Comparison of ENCODE assay signal across 29 cellular contexts in the genomic region with DNA sequence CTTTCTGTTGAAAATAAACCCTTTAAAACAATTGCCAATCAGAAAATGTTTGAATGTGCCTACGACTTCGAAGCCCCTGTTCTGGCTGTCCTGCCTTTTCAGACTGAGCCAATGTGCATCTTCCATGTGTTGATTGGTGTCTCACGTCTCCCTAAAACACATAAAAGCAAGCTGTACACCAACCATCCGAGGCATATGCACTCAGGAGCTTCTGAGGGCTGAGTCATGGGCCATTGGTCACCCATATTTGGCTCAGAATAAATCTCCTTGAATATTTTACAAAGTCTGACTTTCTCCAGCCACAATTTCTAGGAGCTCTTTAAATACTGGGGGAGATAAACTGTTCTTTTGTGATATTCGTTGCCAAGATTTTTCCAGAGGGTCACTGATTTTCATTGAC. TPM values are rescaled to one million over a fixed set of nuclear protein-coding genes. Genes with fewer than 3 reads are reported as not detected.
A peak's percentile ranks its signal among the peaks of the same experiment; 100 is the strongest.
DNase-seq lines count a peak whose midpoint lies in the region; ATAC-seq and TF ChIP-seq lines count a peak whose summit lies in the region.
"Had no signal": no experiment of that assay in that cellular context is flagged by ENCODE, and none has a peak within 500 bp of the region (broad histone marks: within the 10 kb centered on the region; RNA-seq: fewer than 3 reads in every experiment).

No MANE protein-coding gene starts in this region.

- ATAC-seq in WTC11, result no peak
- ATAC-seq in upper lobe of left lung (ENCODE audit: low FRiP score in 2 of 2), result no peak
- ATAC-seq: activated naive CD4-positive, alpha-beta T cell treated with anti-CD3 and anti-CD28 coated beads, Interleukin-2, amount 50 U/mL, for 72 hours; naive thymus-derived CD4-positive, alpha-beta T cell had no signal

- peak overlapping the region; percentile 76 for H3K27ac Mint-ChIP-seq in WTC11
- H3K27ac Mint-ChIP-seq: activated naive CD4-positive, alpha-beta T cell treated with anti-CD3 and anti-CD28 coated beads, Interleukin-2, amount 50 U/mL, for 72 hours; memory B cell; naive thymus-derived CD4-positive, alpha-beta T cell; stimulated activated naive CD8-positive, alpha-beta T cell treated with anti-CD3 and anti-CD28 coated beads, Interleukin-15, Interleukin-2, amounts not matched to agents 100 ng/mL and 50 ng/mL, for 24 hours; T-helper 1 cell treated with Interleukin-12 subunit alpha and Interleukin-12 subunit beta and Interleukin-4 antibody, amounts not matched to agents 30 μg/mL and 1 μg/mL, for 36 hours had no signal

- no peaks in the 10 kb centered on the region for H3K27me3 Mint-ChIP-seq in WTC11 (ENCODE audit: low read depth)
- H3K27me3 Mint-ChIP-seq: memory B cell; naive thymus-derived CD4-positive, alpha-beta T cell; stimulated activated naive CD8-positive, alpha-beta T cell treated with anti-CD3 and anti-CD28 coated beads, Interleukin-15, Interleukin-2, amounts not matched to agents 100 ng/mL and 50 ng/mL, for 24 hours had no signal

- H3K36me3 Mint-ChIP-seq in WTC11, result peaks cover 7% of the 10 kb centered on the region
- H3K36me3 Mint-ChIP-seq: activated naive CD4-positive, alpha-beta T cell treated with anti-CD3 and anti-CD28 coated beads, Interleukin-2, amount 50 U/mL, for 72 hours; memory B cell; naive thymus-derived CD4-positive, alpha-beta T cell had no signal

- no peaks in the 10 kb centered on the region for H3K36me3 ChIP-seq in upper lobe of left lung
- H3K36me3 ChIP-seq: BLaER1 treated with 17β-estradiol and CSF1 and Interleukin-3, amounts not matched to agents 10 nM and 100 nM; brain microvascular endothelial cell; esophagus muscularis mucosa; Peyer's patch; right atrium auricular region; tibial nerve had no signal

- 78 to 79% methylated on average over 5 of the region's 5 CpGs for WGBS in upper lobe of left lung, 2 donors

- CTCF ChIA-PET in WTC11 (lab: Charles Lee), result interaction anchor here (1.4 to 2.6 kb wide), 3 partner anchors 18 to 199 kb away, joined by 3 to 9 read pairs (median 9); no protein-coding TSS in a partner anchor

- POLR2A ChIA-PET in WTC11 (lab: Charles Lee), result no interaction called here

- TF ChIP-seq POLR2A in upper lobe of left lung (IDR thresholded peaks at IDR 0.05), result no peak

- no peaks in the 10 kb centered on the region for H3K9me3 ChIP-seq in upper lobe of left lung
- H3K9me3 ChIP-seq: esophagus muscularis mucosa, Peyer's patch, right atrium auricular region, tibial nerve had no signal

- H3K27ac ChIP-seq in upper lobe of left lung, result no peak overlapping the region
- H3K27ac ChIP-seq: BLaER1 treated with 17β-estradiol and CSF1 and Interleukin-3, amounts not matched to agents 10 nM and 100 nM; brain microvascular endothelial cell; esophagus muscularis mucosa; Peyer's patch; right atrium auricular region; tibial nerve had no signal

- no peaks in the 10 kb centered on the region for H3K4me1 ChIP-seq in upper lobe of left lung
- H3K4me1 ChIP-seq: esophagus muscularis mucosa, Peyer's patch, right atrium auricular region, tibial nerve had no signal

- H3K4me3 ChIP-seq in upper lobe of left lung, result no peak overlapping the region
- H3K4me3 ChIP-seq: BLaER1 treated with 17β-estradiol and CSF1 and Interleukin-3, amounts not matched to agents 10 nM and 100 nM; esophagus muscularis mucosa; Peyer's patch; right atrium auricular region; tibial nerve had no signal

- H3K4me1 Mint-ChIP-seq in WTC11, result peaks cover 33% of the 10 kb centered on the region

- peak; percentile 21 for DNase-seq in AG08395 (ENCODE audit: low spot score)
- peak; percentile 31 for DNase-seq in HCEC 1CT
- DNase-seq in WTC11 (ENCODE audit: low spot score), result no peak
- DNase-seq in hepatic stellate cell (ENCODE audit: low spot score), result peak; percentile 16
- no peak for DNase-seq in anterior cingulate cortex (lab: John Stamatoyannopoulos, UW)
- no peak for DNase-seq in T-helper 1 cell
- DNase-seq in NCI-H510A (lab: John Stamatoyannopoulos, UW), result no peak
- DNase-seq in upper lobe of left lung, result no peak
- DNase-seq: 8988T; activated CD4-positive, alpha-beta T cell treated with anti-CD3 and anti-CD28 coated beads, Interleukin-2, amount 50 U/mL, for 1 hour; brain microvascular endothelial cell; naive thymus-derived CD4-positive, alpha-beta T cell; NCI-H2081 treated with DMSO at 0.1 percent for 48 hours; NCI-H446; NK-92 treated with Interleukin-12 subunit alpha and Interleukin-12 subunit beta, amount 100 ng/mL, for 24 hours; Peyer's patch; stimulated activated CD4-positive, alpha-beta T cell treated with anti-CD3 and anti-CD28 coated beads, Interleukin-12 subunit alpha, Interleukin-12 subunit beta, amount 100 ng/mL, for 4 hours; stimulated activated CD4-positive, alpha-beta T cell treated with anti-CD3 and anti-CD28 coated beads, Interleukin-4, amount 100 ng/mL, for 4 hours had no signal

- TF ChIP-seq CTCF in WTC11 (IDR thresholded peaks at IDR 0.05), result no peak
- no peak for TF ChIP-seq CTCF in upper lobe of left lung (IDR thresholded peaks at IDR 0.05)

- no peak for TF ChIP-seq EP300 in upper lobe of left lung (IDR thresholded peaks at IDR 0.05)

- no peak overlapping the region for H3K4me3 Mint-ChIP-seq in WTC11
- H3K4me3 Mint-ChIP-seq: memory B cell; naive thymus-derived CD4-positive, alpha-beta T cell; stimulated activated naive CD8-positive, alpha-beta T cell treated with anti-CD3 and anti-CD28 coated beads, Interleukin-15, Interleukin-2, amounts not matched to agents 100 ng/mL and 50 ng/mL, for 24 hours; T-helper 1 cell treated with Interleukin-12 subunit alpha and Interleukin-12 subunit beta and Interleukin-4 antibody, amounts not matched to agents 30 μg/mL and 1 μg/mL, for 36 hours had no signal

- H3K9me3 Mint-ChIP-seq in WTC11, result peaks cover 16% of the 10 kb centered on the region
- H3K9me3 Mint-ChIP-seq: activated naive CD4-positive, alpha-beta T cell treated with anti-CD3 and anti-CD28 coated beads, Interleukin-2, amount 50 U/mL, for 72 hours; memory B cell; stimulated activated naive CD8-positive, alpha-beta T cell treated with anti-CD3 and anti-CD28 coated beads, Interleukin-15, Interleukin-2, amounts not matched to agents 100 ng/mL and 50 ng/mL, for 24 hours; T-helper 1 cell treated with Interleukin-12 subunit alpha and Interleukin-12 subunit beta and Interleukin-4 antibody, amounts not matched to agents 30 μg/mL and 1 μg/mL, for 36 hours had no signal

- H3K27me3 ChIP-seq in upper lobe of left lung, result no peaks in the 10 kb centered on the region
- H3K27me3 ChIP-seq: BLaER1 treated with 17β-estradiol and CSF1 and Interleukin-3, amounts not matched to agents 10 nM and 100 nM; brain microvascular endothelial cell; esophagus muscularis mucosa; Peyer's patch; right atrium auricular region; tibial nerve had no signal

TF ChIP-seq in WTC11, 78 proteins besides CTCF, POLR2A, EP300 and RAD21:
- TF ChIP-seq MXD4 (CRISPR knock-in tag; IDR thresholded peaks at IDR 0.05; ENCODE audit: borderline replicate concordance), result no peak
- TF ChIP-seq, protein P1, sequence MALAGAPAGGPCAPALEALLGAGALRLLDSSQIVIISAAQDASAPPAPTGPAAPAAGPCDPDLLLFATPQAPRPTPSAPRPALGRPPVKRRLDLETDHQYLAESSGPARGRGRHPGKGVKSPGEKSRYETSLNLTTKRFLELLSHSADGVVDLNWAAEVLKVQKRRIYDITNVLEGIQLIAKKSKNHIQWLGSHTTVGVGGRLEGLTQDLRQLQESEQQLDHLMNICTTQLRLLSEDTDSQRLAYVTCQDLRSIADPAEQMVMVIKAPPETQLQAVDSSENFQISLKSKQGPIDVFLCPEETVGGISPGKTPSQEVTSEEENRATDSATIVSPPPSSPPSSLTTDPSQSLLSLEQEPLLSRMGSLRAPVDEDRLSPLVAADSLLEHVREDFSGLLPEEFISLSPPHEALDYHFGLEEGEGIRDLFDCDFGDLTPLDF (CRISPR knock-in tag; IDR thresholded peaks at IDR 0.05), result no peak
- no peak for TF ChIP-seq ESRRA (CRISPR knock-in tag; IDR thresholded peaks at IDR 0.05; ENCODE audit: borderline replicate concordance)

RNA-seq across cellular contexts. Expression of a gene that starts 53.9 kb away (rescaled TPM):
- total RNA-seq in WTC11 (2021) (not detected in 3 replicates), upper lobe of left lung (not detected)
- total RNA-seq: activated naive CD4-positive, alpha-beta T cell treated with anti-CD3 and anti-CD28 coated beads, Interleukin-2, amount 50 U/mL, for 72 hours; esophagus muscularis mucosa; G401; naive thymus-derived CD4-positive, alpha-beta T cell; omental fat pad; Peyer's patch; right atrium auricular region; SK-MEL-5; tibial nerve had no signal

Comparison
In these comparisons a context has a peak if more than half of its experiments do, and no peak if none do; other contexts are left out.
1. DNase-seq: peak in AG08395 (single experiment), HCEC 1CT (single experiment) and hepatic stellate cell (single experiment); none in WTC11 (single experiment), anterior cingulate cortex (0 of 58), T-helper 1 cell (0 of 5), NCI-H510A (single experiment) and upper lobe of left lung (0 of 2).